Comparison of ENCODE assay signal across 8 cellular contexts in the genomic region with DNA sequence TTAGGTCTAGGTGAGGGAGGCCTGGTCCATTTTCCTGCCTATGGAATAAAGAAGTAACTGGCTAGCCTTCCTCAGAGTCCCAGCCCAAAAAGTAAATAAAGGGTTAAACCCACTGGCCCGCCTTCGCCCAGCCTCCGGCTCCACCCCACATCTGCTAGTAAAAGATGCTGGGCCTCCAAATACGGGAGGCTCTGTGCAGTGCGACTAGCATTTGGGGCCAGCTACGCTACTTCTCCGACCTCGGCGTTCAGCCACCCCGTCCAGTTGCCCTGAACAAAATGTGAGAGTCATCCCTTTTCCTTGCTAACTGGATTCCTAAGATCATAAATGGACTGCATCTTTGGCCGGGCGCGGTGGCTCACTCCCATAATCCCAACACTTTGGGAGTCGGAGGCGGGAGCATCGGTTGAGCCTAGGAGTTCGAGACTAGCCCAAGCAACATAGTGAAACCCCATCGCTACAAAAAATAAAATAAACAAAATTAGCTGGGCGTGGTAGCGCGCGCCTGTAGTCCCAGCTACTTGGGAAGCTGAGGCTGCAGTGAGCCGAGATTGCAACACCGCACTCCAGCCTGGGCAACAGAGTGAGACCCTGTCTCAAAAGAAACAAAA. TPM values are rescaled to one million over a fixed set of nuclear protein-coding genes. Genes with fewer than 3 reads are reported as not detected.
A peak's percentile ranks its signal among the peaks of the same experiment; 100 is the strongest.
DNase-seq lines count a peak whose midpoint lies in the region; ATAC-seq and TF ChIP-seq lines count a peak whose summit lies in the region.

No MANE protein-coding gene starts in this region.

- no peak for ATAC-seq in GM18520 (IDR thresholded peaks at IDR 0.05; ENCODE audit: unreplicated experiment)
- no peak for ATAC-seq in HG03460 (IDR thresholded peaks at IDR 0.05; ENCODE audit: unreplicated experiment)

- H3K4me1 Mint-ChIP-seq in CD4-positive, alpha-beta memory T cell: peaks cover 7 to 35% (median 14%) of the 10 kb centered on the region in 4 donors

- H3K4me3 Mint-ChIP-seq in CD4-positive, alpha-beta memory T cell: peak overlapping the region; percentile 82 to 96 (median 85)

- H3K27me3 Mint-ChIP-seq in CD4-positive, alpha-beta memory T cell: peaks cover 6 to 16% of the 10 kb centered on the region in 2 donors

- H3K27ac Mint-ChIP-seq in CD4-positive, alpha-beta memory T cell: peak overlapping the region in 4 of 7 donors; percentile 4 to 86 (median 48)

- no peaks in the 10 kb centered on the region for H3K36me3 ChIP-seq in CD4-positive, alpha-beta memory T cell (ENCODE audit: insufficient read depth, low read length)

- H3K4me3 ChIP-seq in CD4-positive, alpha-beta memory T cell (ENCODE audit: low read length in 2 of 2): peak overlapping the region in 1 of 2 donors; percentile 42
- H3K4me3 ChIP-seq in choroid plexus epithelial cell (ENCODE audit: low read depth, low read length): peak overlapping the region; percentile 71

- no peak overlapping the region for H3K27ac ChIP-seq in CD4-positive, alpha-beta memory T cell (ENCODE audit: low read depth, low read length)

- peaks cover 12% of the 10 kb centered on the region for H3K27me3 ChIP-seq in CD4-positive, alpha-beta memory T cell (ENCODE audit: insufficient read depth, low read length)

- peaks cover 0 to 4% of the 10 kb centered on the region in 2 donors for H3K36me3 Mint-ChIP-seq in CD4-positive, alpha-beta memory T cell

- peak; percentile 51 to 67 (median 61) for DNase-seq in CD4-positive, alpha-beta memory T cell
- DNase-seq in MV-4-11 (lab: John Stamatoyannopoulos, UW) (peak; percentile 16), choroid plexus epithelial cell (ENCODE audit: low read depth) (peak; percentile 72), kidney glomerular epithelial cell (lab: John Stamatoyannopoulos, UW) (peak; percentile 29)
- DNase-seq in activated CD4-positive, alpha-beta T cell treated with anti-CD3 and anti-CD28 coated beads for 1 hour: peak; percentile 41
- DNase-seq in stimulated activated CD4-positive, alpha-beta T cell treated with anti-CD3 and anti-CD28 coated beads, Interleukin-2, amount 100 ng/mL, for 24 hours: peak; percentile 62 to 63

- POLR2A ChIA-PET in CD4-positive, alpha-beta memory T cell (lab: Charles Lee; ENCODE audit: partially characterized antibody): interaction anchor here (1.6 to 1.8 kb wide), 2 partner anchors 8 to 18 kb away, joined by 5 to 6 read pairs; no protein-coding TSS in a partner anchor

- CTCF ChIA-PET in CD4-positive, alpha-beta memory T cell (lab: Charles Lee; ENCODE audit: partially characterized antibody): interaction anchor here (0.9 to 4.3 kb wide), 12 partner anchors 9 to 135 kb away, joined by 3 to 34 read pairs (median 4); no protein-coding TSS in a partner anchor

- TF ChIP-seq CTCF in choroid plexus epithelial cell (conservative IDR thresholded peaks at IDR 0.05; ENCODE audit: low read depth, low read length): no peak

- peaks cover 0 to 2% (median 0%) of the 10 kb centered on the region in 8 donors for H3K9me3 Mint-ChIP-seq in CD4-positive, alpha-beta memory T cell

- no peaks in the 10 kb centered on the region for H3K9me3 ChIP-seq in CD4-positive, alpha-beta memory T cell (ENCODE audit: control insufficient read depth in 1 of 2, low read length in 2 of 2)

- peaks cover 25% of the 10 kb centered on the region for H3K4me1 ChIP-seq in CD4-positive, alpha-beta memory T cell (ENCODE audit: insufficient read depth, low read length)

- intact Hi-C loops in CD4-positive, alpha-beta memory T cell (cut with micrococcal nuclease): loop anchor here (1.0 kb wide), 1 partner anchor 9 kb away; no protein-coding TSS in a partner anchor

RNA-seq across cellular contexts. Expression of gene MPP2, which starts 0.9 kb away (rescaled TPM):
- total RNA-seq in CD4-positive, alpha-beta memory T cell: 1 to 10 TPM; 2.1 to 3.0 TPM
- 1 to 10 TPM in 1 of 2 donors, under 1 TPM in 1; 0.10 to 1.0 TPM for polyA plus RNA-seq in CD4-positive, alpha-beta memory T cell

RNA-seq across cellular contexts. Expression of gene PPY, which starts 34.1 kb away (rescaled TPM):
- total RNA-seq in CD4-positive, alpha-beta memory T cell: not detected
- not detected for polyA plus RNA-seq in CD4-positive, alpha-beta memory T cell

RNA-seq across cellular contexts. Expression of gene PYY, which starts 45.5 kb away (rescaled TPM):
- not detected for total RNA-seq in CD4-positive, alpha-beta memory T cell
- not detected for polyA plus RNA-seq in CD4-positive, alpha-beta memory T cell

Comparison
In these comparisons a context has a peak if more than half of its experiments do, and no peak if none do; other contexts are left out.
1. DNase-seq: peak in every context shown above with its lines; median percentile 72 in choroid plexus epithelial cell; 62 in stimulated activated CD4-positive, alpha-beta T cell treated with anti-CD3 and anti-CD28 coated beads, Interleukin-2, amount 100 ng/mL, for 24 hours; 61 in CD4-positive, alpha-beta memory T cell; 41 in activated CD4-positive, alpha-beta T cell treated with anti-CD3 and anti-CD28 coated beads for 1 hour; 29 in kidney glomerular epithelial cell; 16 in MV-4-11.